ENCODE assay signal across 9 cellular contexts in the genomic region with DNA sequence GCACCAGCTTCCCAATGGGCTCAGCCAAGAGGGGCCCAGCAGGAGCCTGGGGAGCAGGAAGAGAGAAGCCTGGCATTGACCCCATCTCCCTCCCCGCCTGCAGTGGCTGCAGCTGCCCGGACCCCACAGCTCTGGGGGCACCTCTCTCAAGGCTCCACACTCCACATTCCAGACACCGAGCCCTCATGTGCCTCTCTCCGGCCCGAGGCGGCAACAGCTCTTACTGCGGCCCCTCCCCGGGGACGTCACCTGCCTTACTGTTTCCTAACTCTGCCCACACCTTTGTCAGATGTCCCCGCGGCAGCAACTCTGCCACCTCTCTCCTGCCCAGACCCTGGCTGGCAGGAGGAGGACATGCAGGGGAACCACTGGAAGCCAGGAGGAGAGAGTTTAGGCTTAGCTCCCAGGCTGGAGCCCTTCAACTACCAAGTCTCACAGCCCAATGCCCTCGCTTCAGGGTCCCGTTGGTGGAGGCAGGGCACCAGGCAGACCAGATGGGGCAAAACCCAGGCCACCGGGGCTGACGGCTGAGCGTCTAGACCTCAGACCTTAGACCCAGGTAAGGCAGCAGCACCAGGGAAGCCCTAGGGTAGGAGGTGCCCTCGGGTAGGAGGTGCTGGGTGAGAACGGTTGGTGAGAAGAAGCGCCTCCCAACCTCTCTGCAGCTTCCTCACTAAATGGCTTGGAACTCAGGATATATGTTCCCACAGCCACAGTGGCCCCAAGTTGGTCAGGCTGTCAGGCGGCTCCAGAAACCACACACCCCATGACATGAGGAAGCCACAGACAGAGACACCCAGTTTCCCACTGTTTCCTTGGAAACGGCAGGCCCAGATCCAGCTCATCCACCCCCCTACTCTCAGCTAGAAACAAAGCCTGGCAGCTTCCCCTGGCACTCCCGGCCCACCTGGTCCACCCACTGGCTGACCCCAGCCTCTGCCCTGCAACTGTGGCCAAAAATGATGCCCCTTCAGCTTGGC. TPM values are rescaled to one million over a fixed set of nuclear protein-coding genes. Genes with fewer than 3 reads are reported as not detected.
DNase-seq lines count a peak whose midpoint lies in the region; ATAC-seq and TF ChIP-seq lines count a peak whose summit lies in the region.
"Had no signal": no experiment of that assay in that cellular context is flagged by ENCODE, and none has a peak within 500 bp of the region (broad histone marks: within the 10 kb centered on the region; RNA-seq: fewer than 3 reads in every experiment).

No MANE protein-coding gene starts in this region.

- no peak for ATAC-seq in activated B cell treated with CpG ODN at 0.5 μM for 24 hours (ENCODE audit: low read depth)
- ATAC-seq in GM21526 (IDR thresholded peaks at IDR 0.05; ENCODE audit: low FRiP score, unreplicated experiment), result no peak

- intact Hi-C loops in activated B cell treated with CpG ODN at 0.5 μM for 24 hours (cut with micrococcal nuclease), result no loop called here

- no peaks in the 10 kb centered on the region for H3K36me3 Mint-ChIP-seq in activated CD4-positive, alpha-beta T cell treated with anti-CD3 and anti-CD28 coated beads, Interleukin-2, amount 10 ng/mL, durations not matched to agents 7 days and 5 days (ENCODE audit: low read depth)
- peaks cover 2% of the 10 kb centered on the region for H3K36me3 Mint-ChIP-seq in activated B cell treated with CpG ODN at 0.5 μM for 24 hours (ENCODE audit: low read depth)

- peak overlapping the region; percentile 88 for H3K27ac Mint-ChIP-seq in activated CD4-positive, alpha-beta T cell treated with anti-CD3 and anti-CD28 coated beads, Interleukin-2, amount 10 ng/mL, durations not matched to agents 7 days and 5 days
- H3K27ac Mint-ChIP-seq in activated B cell treated with CpG ODN at 0.5 μM for 24 hours, result no peak overlapping the region

- TF ChIP-seq CTCF in activated B cell treated with CpG ODN at 0.5 μM for 24 hours (IDR thresholded peaks at IDR 0.05), result no peak
- TF ChIP-seq CTCF in GM10248 (IDR thresholded peaks at IDR 0.05; ENCODE audit: control extremely low read depth, extremely low read depth, low read depth, missing control alignments), result no peak

- peak overlapping the region; percentile 8 for H3K4me3 Mint-ChIP-seq in activated CD4-positive, alpha-beta T cell treated with anti-CD3 and anti-CD28 coated beads, Interleukin-2, amount 10 ng/mL, durations not matched to agents 7 days and 5 days
- H3K4me3 Mint-ChIP-seq in activated B cell treated with CpG ODN at 0.5 μM for 24 hours, result peak overlapping the region; percentile 66

- DNase-seq in activated CD4-positive, alpha-beta T cell treated with anti-CD3 and anti-CD28 coated beads, Interleukin-2, amount 10 ng/mL, durations not matched to agents 7 days and 5 days, result no peak
- DNase-seq in activated CD4-positive, alpha-beta T cell treated with anti-CD3 and anti-CD28 coated beads for 1 hour, result no peak
- DNase-seq in activated B cell treated with CpG ODN at 0.5 μM for 24 hours (no peak), iris pigment epithelial cell (ENCODE audit: low read depth) (peak; percentile 79), superior temporal gyrus (ENCODE audit: extremely low spot score) (peak; percentile 34), GM10248 (ENCODE audit: extremely low spot score) (no peak), NCI-H128 (lab: John Stamatoyannopoulos, UW; ENCODE audit: unreplicated experiment) (no peak)
- DNase-seq: activated CD8-positive, alpha-beta memory T cell treated with anti-CD3 and anti-CD28 coated beads, Interleukin-2, amount 50 U/mL, for 4 hours had no signal

- CTCF ChIA-PET in activated CD4-positive, alpha-beta T cell treated with anti-CD3 and anti-CD28 coated beads, Interleukin-2, amount 10 ng/mL, durations not matched to agents 7 days and 5 days (lab: Charles Lee), result interaction anchor here (0.9 to 3.8 kb wide), 4 partner anchors 9 to 54 kb away, joined by 5 to 56 read pairs (median 6); no protein-coding TSS in a partner anchor
- CTCF ChIA-PET in activated B cell treated with CpG ODN at 0.5 μM for 24 hours (lab: Charles Lee), result interaction anchor here (2.4 kb wide), 1 partner anchor 53 kb away, joined by 20 read pairs; no protein-coding TSS in a partner anchor
- CTCF ChIA-PET in GM10248 (lab: Yijun Ruan, JAX), result interaction anchor here (0.8 to 2.8 kb wide), 7 partner anchors 23 to 352 kb away, joined by 3 to 19 read pairs (median 8); no protein-coding TSS in a partner anchor

- peaks cover 11% of the 10 kb centered on the region for H3K4me1 Mint-ChIP-seq in activated CD4-positive, alpha-beta T cell treated with anti-CD3 and anti-CD28 coated beads, Interleukin-2, amount 10 ng/mL, durations not matched to agents 7 days and 5 days
- peaks cover 8% of the 10 kb centered on the region for H3K4me1 Mint-ChIP-seq in activated B cell treated with CpG ODN at 0.5 μM for 24 hours

- peaks cover 24% of the 10 kb centered on the region for H3K27me3 Mint-ChIP-seq in activated CD4-positive, alpha-beta T cell treated with anti-CD3 and anti-CD28 coated beads, Interleukin-2, amount 10 ng/mL, durations not matched to agents 7 days and 5 days
- H3K27me3 Mint-ChIP-seq in activated B cell treated with CpG ODN at 0.5 μM for 24 hours, result peaks cover 25% of the 10 kb centered on the region

- H3K9me3 Mint-ChIP-seq in activated CD4-positive, alpha-beta T cell treated with anti-CD3 and anti-CD28 coated beads, Interleukin-2, amount 10 ng/mL, durations not matched to agents 7 days and 5 days, result no peaks in the 10 kb centered on the region
- no peaks in the 10 kb centered on the region for H3K9me3 Mint-ChIP-seq in activated B cell treated with CpG ODN at 0.5 μM for 24 hours

- POLR2A ChIA-PET in activated CD4-positive, alpha-beta T cell treated with anti-CD3 and anti-CD28 coated beads, Interleukin-2, amount 10 ng/mL, durations not matched to agents 7 days and 5 days (lab: Charles Lee), result no interaction called here
- POLR2A ChIA-PET in activated B cell treated with CpG ODN at 0.5 μM for 24 hours (lab: Charles Lee) (no interaction called here), GM10248 (lab: Yijun Ruan, JAX) (no interaction called here)

RNA-seq across cellular contexts. Expression of a gene that starts 13.3 kb away (rescaled TPM):
- not detected for total RNA-seq in activated CD4-positive, alpha-beta T cell treated with anti-CD3 and anti-CD28 coated beads, Interleukin-2, amount 10 ng/mL, durations not matched to agents 7 days and 5 days
- not detected in 2 replicates for total RNA-seq in activated B cell treated with CpG ODN at 0.5 μM for 24 hours

RNA-seq across cellular contexts. Expression of a gene that starts 59.8 kb away (rescaled TPM):
- total RNA-seq in activated CD4-positive, alpha-beta T cell treated with anti-CD3 and anti-CD28 coated beads, Interleukin-2, amount 10 ng/mL, durations not matched to agents 7 days and 5 days, result under 1 TPM; 0.87 to 0.92 TPM
- total RNA-seq in activated B cell treated with CpG ODN at 0.5 μM for 24 hours, result 0.02 and 0.05 TPM in 2 replicates

Comparison
In these comparisons a context has a peak if more than half of its experiments do, and no peak if none do; other contexts are left out.
1. DNase-seq: peak in iris pigment epithelial cell (single experiment) and superior temporal gyrus (single experiment); none in activated CD4-positive, alpha-beta T cell treated with anti-CD3 and anti-CD28 coated beads, Interleukin-2, amount 10 ng/mL, durations not matched to agents 7 days and 5 days (single experiment), activated CD4-positive, alpha-beta T cell treated with anti-CD3 and anti-CD28 coated beads for 1 hour (single experiment), activated B cell treated with CpG ODN at 0.5 μM for 24 hours (single experiment), GM10248 (single experiment) and NCI-H128 (single experiment).